ENCODE assay signal across 8 cellular contexts in the genomic region with DNA sequence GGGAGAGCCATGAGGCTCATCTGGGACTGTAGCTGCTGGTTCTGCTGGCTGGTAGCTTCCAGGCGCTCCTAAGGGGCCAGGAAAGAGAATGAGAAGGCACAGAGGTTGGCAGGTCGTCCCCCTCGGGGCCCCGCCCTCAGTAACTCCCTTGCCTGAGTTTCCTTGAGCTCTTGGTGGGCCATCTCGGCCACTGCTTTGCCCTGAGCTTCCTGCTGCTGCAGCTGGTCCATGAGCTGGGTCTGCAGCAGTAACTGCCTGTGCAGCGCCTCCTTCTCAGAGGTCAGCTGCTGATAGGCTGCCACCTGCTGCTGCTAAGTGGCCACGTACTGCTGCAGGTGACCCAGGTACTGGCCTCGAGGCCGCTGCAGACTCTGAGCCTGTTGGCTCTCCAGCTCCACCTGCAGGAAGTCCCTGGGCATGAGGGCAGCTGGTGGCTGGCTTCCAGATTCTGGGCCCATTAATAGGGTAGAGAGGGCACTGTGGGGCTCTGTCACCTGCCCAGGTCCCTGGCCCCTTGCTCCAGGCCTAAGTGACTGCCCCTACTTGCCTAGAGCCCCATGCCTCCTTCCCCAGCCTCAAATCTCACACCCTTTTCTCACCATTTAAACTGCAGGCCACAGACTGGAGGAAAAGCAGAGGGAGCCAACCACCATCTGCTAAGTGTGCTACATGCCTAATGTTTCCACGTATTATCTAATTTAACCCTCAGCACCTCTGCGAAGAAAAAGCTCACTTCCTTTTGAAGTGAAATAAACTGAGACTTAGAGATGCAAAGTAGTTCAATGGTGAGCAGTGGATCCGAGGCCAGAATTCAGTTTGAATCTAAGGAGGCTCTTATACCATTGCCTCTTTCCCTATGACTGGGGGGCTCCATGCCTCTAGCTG. TPM values are rescaled to one million over a fixed set of nuclear protein-coding genes. Genes with fewer than 3 reads are reported as not detected.
DNase-seq lines count a peak whose midpoint lies in the region; ATAC-seq, FAIRE-seq and TF ChIP-seq lines count a peak whose summit lies in the region.

No MANE protein-coding gene starts in this region.

- no peak overlapping the region for H3K27ac ChIP-seq in PC-9
- H3K27ac ChIP-seq in heart left ventricle = no peak overlapping the region
- H3K27ac ChIP-seq in small intestine (ENCODE audit: low read depth in 1 of 2, low read length in 1 of 2) = no peak overlapping the region

- FAIRE-seq in small intestine (lab: Jason Lieb, UNC) (no peak), HTR-8/SVneo (lab: Jason Lieb, UNC) (no peak)

- TF ChIP-seq POLR2A in heart left ventricle (IDR thresholded peaks at IDR 0.05) = no peak

- H3F3A ChIP-seq in PC-9 (ENCODE audit: insufficient read depth, low read depth) = no peaks in the 10 kb centered on the region

- CTCF ChIA-PET in PC-9 (lab: Charles Lee) = interaction anchor here (0.5 to 1.4 kb wide), 11 partner anchors 8 to 887 kb away, joined by 3 to 5 read pairs (median 3); partner anchors contain the start of genes PRC1, RCCD1, UNC45A and VPS33B

- BruUV-seq in PC-9 (replicated peaks; lab: Mats Ljungman, UMichigan) = no TSS peak

- H3K4me1 ChIP-seq in PC-9 (replicated peaks; ENCODE audit: insufficient read depth) (no peaks in the 10 kb centered on the region), heart left ventricle (no peaks in the 10 kb centered on the region), small intestine (ENCODE audit: control insufficient read depth in 2 of 2, insufficient read depth in 1 of 2, low read depth in 1 of 2, low read length in 1 of 2) (no peaks in the 10 kb centered on the region)

- no peaks in the 10 kb centered on the region for H3K36me3 ChIP-seq in PC-9 (ENCODE audit: low read depth)
- H3K36me3 ChIP-seq in heart left ventricle = no peaks in the 10 kb centered on the region
- no peaks in the 10 kb centered on the region for H3K36me3 ChIP-seq in small intestine (ENCODE audit: control insufficient read depth in 2 of 2, insufficient read depth in 2 of 2, low read length in 2 of 2)

- H3K79me2 ChIP-seq in PC-9 (ENCODE audit: low read depth) = no peaks in the 10 kb centered on the region

- 40 to 50% (median 43%) methylated on average over 8 to 12 of the region's 12 CpGs for WGBS in heart left ventricle, 4 donors
- WGBS in small intestine, 3 donors = 29 to 35% (median 29%) methylated on average over 11 to 12 of the region's 12 CpGs

- H3K27me3 ChIP-seq in PC-9 (ENCODE audit: insufficient read depth, low read depth) = peaks cover 21% of the 10 kb centered on the region; the same call in 1 of the 2 replicates
- H3K27me3 ChIP-seq in heart left ventricle = peaks cover 0 to 8% (median 0%) of the 10 kb centered on the region in 9 donors
- H3K27me3 ChIP-seq in small intestine (ENCODE audit: control insufficient read depth in 2 of 2, insufficient read depth in 2 of 2, low read length in 2 of 2) = no peaks in the 10 kb centered on the region

- H3K9me3 ChIP-seq in PC-9 (ENCODE audit: insufficient read depth, low read depth) = no peaks in the 10 kb centered on the region
- no peaks in the 10 kb centered on the region for H3K9me3 ChIP-seq in heart left ventricle
- H3K9me3 ChIP-seq in small intestine (ENCODE audit: control insufficient read depth, low read depth) = no peaks in the 10 kb centered on the region

- H2AFZ ChIP-seq in PC-9 = peak overlapping the region; percentile 50; the same call in 1 of the 2 replicates

- H3K9me2 ChIP-seq in PC-9 (ENCODE audit: insufficient read depth) = no peaks in the 10 kb centered on the region

- DNase-seq in D341Med (ENCODE audit: low spot score) (peak; percentile 70), PC-9 (peak; percentile 74 to 88), heart left ventricle (peak; percentile 29 to 66 (median 48)), small intestine (peak; percentile 90), OCI-M2 (lab: John Stamatoyannopoulos, UW; ENCODE audit: unreplicated experiment) (no peak), HTR-8/SVneo (ENCODE audit: insufficient read length, low spot score) (no peak)
- peak; percentile 84 for DNase-seq in activated effector memory CD4-positive, alpha-beta T cell treated with anti-CD3 and anti-CD28 coated beads, Interleukin-2, amount 50 U/mL, for 16 hours

- H3K4me3 ChIP-seq in PC-9 (no peak overlapping the region), heart left ventricle (no peak overlapping the region), small intestine (ENCODE audit: low read depth in 1 of 2, low read length in 2 of 2) (no peak overlapping the region)

- H4K20me1 ChIP-seq in PC-9 (ENCODE audit: insufficient read depth) = no peaks in the 10 kb centered on the region

- TF ChIP-seq CTCF in PC-9 (conservative IDR thresholded peaks at IDR 0.05) = peak; percentile 83
- TF ChIP-seq CTCF in heart left ventricle (IDR thresholded peaks at IDR 0.05) = peak; percentile 30 to 68 (median 52)

- peak overlapping the region; percentile 21 for H3K4me2 ChIP-seq in PC-9

- peak; percentile 50 for ATAC-seq in HG03378 (IDR thresholded peaks at IDR 0.05; ENCODE audit: unreplicated experiment)
- peak in 1 of 4 donors; percentile 60 for ATAC-seq in heart left ventricle

- intact Hi-C loops in PC-9 (cut with micrococcal nuclease; ENCODE audit: unreplicated experiment) = loop anchor here (1.0 to 5.0 kb wide), 3 partner anchors 76 to 131 kb away; partner anchors contain the start of genes HDDC3 and MAN2A2
- intact Hi-C loops in heart left ventricle (cut with DNase I) = loop anchor here in 5 of 10 donors (5.0 to 10.0 kb wide), 2 partner anchors 76 to 1062 kb away; no protein-coding TSS in a partner anchor

- POLR2A ChIA-PET in PC-9 (lab: Charles Lee; ENCODE audit: unreplicated experiment) = interaction anchor here (0.6 to 0.7 kb wide), 2 partner anchors 249 to 1864 kb away, joined by 3 to 4 read pairs; no protein-coding TSS in a partner anchor

RNA-seq across cellular contexts. Expression of gene VPS33B, which starts 10.8 kb away (rescaled TPM):
- total RNA-seq in PC-9 (2021) = 12.1 and 13.6 TPM in 2 replicates
- 1 to 10 TPM; 2.9 to 7.9 (median 5.7) TPM for total RNA-seq in heart left ventricle
- 1 to 10 TPM; 3.8 to 8.2 TPM for polyA plus RNA-seq in heart left ventricle
- 10 to 100 TPM; 10.7 to 18.6 (median 18.3) TPM for polyA plus RNA-seq in small intestine

RNA-seq across cellular contexts. Expression of gene PRC1, which starts 38.8 kb away (rescaled TPM):
- total RNA-seq in PC-9 (2021) (145 and 180 TPM in 2 replicates), heart left ventricle (10 to 100 TPM in 2 of 9 donors, 1 to 10 TPM in 7; 3.1 to 25.7 (median 4.7) TPM)
- polyA plus RNA-seq in heart left ventricle (1 to 10 TPM; 1.9 to 4.7 TPM), small intestine (10 to 100 TPM in 2 of 3 donors, 1 to 10 TPM in 1; 5.4 to 55.4 (median 11.4) TPM)

Comparison
In these comparisons a context has a peak if more than half of its experiments do, and no peak if none do; other contexts are left out.
1. DNase-seq: peak in D341Med (single experiment), PC-9 (2 of 2), activated effector memory CD4-positive, alpha-beta T cell treated with anti-CD3 and anti-CD28 coated beads, Interleukin-2, amount 50 U/mL, for 16 hours (single experiment), heart left ventricle (5 of 5) and small intestine (single experiment); none in OCI-M2 (single experiment) and HTR-8/SVneo (single experiment).